1 cellular context compared by ENCODE assay signal in genomic region chr3:71264840-71265239, GRCh38.
TF ChIP-seq lines count a peak whose summit lies in the region.

No MANE protein-coding gene starts in this region.

TF ChIP-seq in K562, 482 proteins besides CTCF, POLR2A, EP300 and RAD21:
- TF ChIP-seq ZNF239 (CRISPR knock-in tag; IDR thresholded peaks at IDR 0.05): no peak; the same call in 1 of the 2 replicates
- TF ChIP-seq ZNF644 (tag; IDR thresholded peaks at IDR 0.05; ENCODE audit: low read depth): no peak
- TF ChIP-seq CREB3L1 (IDR thresholded peaks at IDR 0.05; ENCODE audit: borderline replicate concordance, low read depth): peak; percentile 16; the same call in 1 of the 2 replicates
- no peak for TF ChIP-seq FOSL1 (tag; conservative IDR thresholded peaks at IDR 0.05)
- TF ChIP-seq ZKSCAN8 (CRISPR knock-in tag; IDR thresholded peaks at IDR 0.05): no peak
- TF ChIP-seq CHCHD3 (CRISPR knock-in tag; IDR thresholded peaks at IDR 0.05): no peak
- peak in 1 of 2 experiments; percentile 60; a peak in 1 of 4 replicates for TF ChIP-seq ARNT (IDR thresholded peaks at IDR 0.05)
- no peak for TF ChIP-seq ZC3H8 (IDR thresholded peaks at IDR 0.05)
- no peak for TF ChIP-seq RNF2 (IDR thresholded peaks at IDR 0.05)
- TF ChIP-seq MYNN (IDR thresholded peaks at IDR 0.05): no peak
- no peak for TF ChIP-seq MYNN (CRISPR knock-in tag; IDR thresholded peaks at IDR 0.05)
- no peak for TF ChIP-seq KAT7 (CRISPR knock-in tag; IDR thresholded peaks at IDR 0.05; ENCODE audit: borderline replicate concordance)
TF ChIP-seq in K562: peak in this region for 2.
